In genomic region chr6:111662794-111663231, GRCh38 we compare ENCODE assay signal across 8 cellular contexts. TPM values are rescaled to one million over a fixed set of nuclear protein-coding genes. Genes with fewer than 3 reads are reported as not detected.
DNase-seq lines count a peak whose midpoint lies in the region; ATAC-seq lines count a peak whose summit lies in the region.

No MANE protein-coding gene starts in this region.

- no peaks in the 10 kb centered on the region for H3K27me3 Mint-ChIP-seq in activated T-helper 2 cell treated with anti-CD3 and anti-CD28 coated beads, Interferon-gamma antibody, Interleukin-2, Interleukin-4, amounts not matched to agents 10 μg/mL and 5 μg/mL and 100 μg/mL, durations not matched to agents 14 hours and 24 hours and 36 hours (ENCODE audit: low read depth)

- no peaks in the 10 kb centered on the region for H3K27me3 ChIP-seq in layer of hippocampus (ENCODE audit: control insufficient read depth, insufficient read depth, low read length)

- ATAC-seq in activated naive CD4-positive, alpha-beta T cell treated with anti-CD3 and anti-CD28 coated beads, Interleukin-2, amount 50 U/mL, for 72 hours = peak; percentile 19
- peak; percentile 7 for ATAC-seq in stimulated activated naive CD8-positive, alpha-beta T cell treated with anti-CD3 and anti-CD28 coated beads, Interleukin-15, Interleukin-2, amounts not matched to agents 100 U/mL and 50 U/mL, for 24 hours
- ATAC-seq in GM19328 (IDR thresholded peaks at IDR 0.05; ENCODE audit: unreplicated experiment) (no peak), GM18520 (IDR thresholded peaks at IDR 0.05; ENCODE audit: unreplicated experiment) (no peak)

- H3K4me3 Mint-ChIP-seq in activated T-helper 2 cell treated with anti-CD3 and anti-CD28 coated beads, Interferon-gamma antibody, Interleukin-2, Interleukin-4, amounts not matched to agents 10 μg/mL and 5 μg/mL and 100 μg/mL, durations not matched to agents 14 hours and 24 hours and 36 hours (ENCODE audit: low read depth) = no peak overlapping the region

- H3K36me3 Mint-ChIP-seq in activated naive CD4-positive, alpha-beta T cell treated with anti-CD3 and anti-CD28 coated beads, Interleukin-2, amount 50 U/mL, for 72 hours = peaks cover 0 to 28% of the 10 kb centered on the region in 2 donors
- peaks cover 46% of the 10 kb centered on the region for H3K36me3 Mint-ChIP-seq in activated T-helper 2 cell treated with anti-CD3 and anti-CD28 coated beads, Interferon-gamma antibody, Interleukin-2, Interleukin-4, amounts not matched to agents 10 μg/mL and 5 μg/mL and 100 μg/mL, durations not matched to agents 14 hours and 24 hours and 36 hours (ENCODE audit: low read depth)

- peak; percentile 40 to 41 for DNase-seq in Kasumi-1 (lab: John Stamatoyannopoulos, UW)
- no peak for DNase-seq in activated naive CD4-positive, alpha-beta T cell treated with anti-CD3 and anti-CD28 coated beads, Interleukin-2, amount 50 U/mL, for 72 hours (ENCODE audit: low spot score in 2 of 2)
- no peak for DNase-seq in stimulated activated naive CD8-positive, alpha-beta T cell treated with anti-CD3 and anti-CD28 coated beads, Interleukin-15, Interleukin-2, amounts not matched to agents 100 U/mL and 50 U/mL, for 24 hours
- no peak for DNase-seq in activated T-helper 2 cell treated with anti-CD3 and anti-CD28 coated beads, Interferon-gamma antibody, Interleukin-2, Interleukin-4, amounts not matched to agents 10 μg/mL and 5 μg/mL and 100 μg/mL, durations not matched to agents 14 hours and 24 hours and 36 hours (ENCODE audit: low spot score)
- no peak for DNase-seq in hippocampal formation (lab: John Stamatoyannopoulos, UW)

- H3K27ac ChIP-seq in layer of hippocampus (ENCODE audit: low read depth, low read length) = peak overlapping the region; percentile 64

- H3K9me3 Mint-ChIP-seq in activated naive CD4-positive, alpha-beta T cell treated with anti-CD3 and anti-CD28 coated beads, Interleukin-2, amount 50 U/mL, for 72 hours = no peaks in the 10 kb centered on the region
- no peaks in the 10 kb centered on the region for H3K9me3 Mint-ChIP-seq in activated T-helper 2 cell treated with anti-CD3 and anti-CD28 coated beads, Interferon-gamma antibody, Interleukin-2, Interleukin-4, amounts not matched to agents 10 μg/mL and 5 μg/mL and 100 μg/mL, durations not matched to agents 14 hours and 24 hours and 36 hours

- peaks cover 4% of the 10 kb centered on the region for H3K4me1 Mint-ChIP-seq in activated T-helper 2 cell treated with anti-CD3 and anti-CD28 coated beads, Interferon-gamma antibody, Interleukin-2, Interleukin-4, amounts not matched to agents 10 μg/mL and 5 μg/mL and 100 μg/mL, durations not matched to agents 14 hours and 24 hours and 36 hours (ENCODE audit: low read depth)

- intact Hi-C loops in activated T-helper 2 cell treated with anti-CD3 and anti-CD28 coated beads, Interferon-gamma antibody, Interleukin-2, Interleukin-4, amounts not matched to agents 10 μg/mL and 5 μg/mL and 100 μg/mL, durations not matched to agents 14 hours and 24 hours and 36 hours (cut with micrococcal nuclease) = no loop called here

- H3K27ac Mint-ChIP-seq in activated naive CD4-positive, alpha-beta T cell treated with anti-CD3 and anti-CD28 coated beads, Interleukin-2, amount 50 U/mL, for 72 hours = peak overlapping the region; percentile 56 to 79
- H3K27ac Mint-ChIP-seq in activated T-helper 2 cell treated with anti-CD3 and anti-CD28 coated beads, Interferon-gamma antibody, Interleukin-2, Interleukin-4, amounts not matched to agents 10 μg/mL and 5 μg/mL and 100 μg/mL, durations not matched to agents 14 hours and 24 hours and 36 hours = no peak overlapping the region

RNA-seq across cellular contexts. Expression of gene TRAF3IP2, which starts 57.1 kb away (rescaled TPM):
- total RNA-seq in activated naive CD4-positive, alpha-beta T cell treated with anti-CD3 and anti-CD28 coated beads, Interleukin-2, amount 50 U/mL, for 72 hours = 10 to 100 TPM; 32.5 to 38.0 TPM
- total RNA-seq in activated T-helper 2 cell treated with anti-CD3 and anti-CD28 coated beads, Interferon-gamma antibody, Interleukin-2, Interleukin-4, amounts not matched to agents 10 μg/mL and 5 μg/mL and 100 μg/mL, durations not matched to agents 14 hours and 24 hours and 36 hours = 20.9 and 22.5 TPM in 2 replicates

Comparison
In these comparisons a context has a peak if more than half of its experiments do, and no peak if none do; other contexts are left out.
1. DNase-seq: peak in Kasumi-1 (2 of 2); none in activated naive CD4-positive, alpha-beta T cell treated with anti-CD3 and anti-CD28 coated beads, Interleukin-2, amount 50 U/mL, for 72 hours (0 of 2), stimulated activated naive CD8-positive, alpha-beta T cell treated with anti-CD3 and anti-CD28 coated beads, Interleukin-15, Interleukin-2, amounts not matched to agents 100 U/mL and 50 U/mL, for 24 hours (single experiment), activated T-helper 2 cell treated with anti-CD3 and anti-CD28 coated beads, Interferon-gamma antibody, Interleukin-2, Interleukin-4, amounts not matched to agents 10 μg/mL and 5 μg/mL and 100 μg/mL, durations not matched to agents 14 hours and 24 hours and 36 hours (single experiment) and hippocampal formation (0 of 2).
2. ATAC-seq: peak in activated naive CD4-positive, alpha-beta T cell treated with anti-CD3 and anti-CD28 coated beads, Interleukin-2, amount 50 U/mL, for 72 hours (2 of 2) and stimulated activated naive CD8-positive, alpha-beta T cell treated with anti-CD3 and anti-CD28 coated beads, Interleukin-15, Interleukin-2, amounts not matched to agents 100 U/mL and 50 U/mL, for 24 hours (single experiment); none in GM19328 (single experiment) and GM18520 (single experiment).